In genomic region chr6:113994934-113995342, GRCh38 we compare ENCODE assay signal across 1 cellular context.
TF ChIP-seq lines count a peak whose summit lies in the region.

No MANE protein-coding gene starts in this region.

TF ChIP-seq in HCT116, 20 proteins besides CTCF, POLR2A, EP300 and RAD21 (continued from another document):
- TF ChIP-seq ATF3 (IDR thresholded peaks at IDR 0.05) (no peak), ZFX (IDR thresholded peaks at IDR 0.05) (no peak), POLR2AphosphoS5 (IDR thresholded peaks at IDR 0.05; ENCODE audit: low read depth, low read length) (0 out of 2 replicates have a peak, but pooled peaks have one; percentile 18), FOSL1 (IDR thresholded peaks at IDR 0.05; ENCODE audit: low read depth) (no peak), ZBTB33 (IDR thresholded peaks at IDR 0.05; ENCODE audit: extremely low read depth, insufficient replicate concordance, low read length) (no peak)
TF ChIP-seq in HCT116: peak in this region for 5.
